11 cellular contexts compared by ENCODE assay signal in genomic region chr5:80187274-80187673, GRCh38.
A peak's percentile ranks its signal among the peaks of the same experiment; 100 is the strongest.
DNase-seq lines count a peak whose midpoint lies in the region; ATAC-seq and TF ChIP-seq lines count a peak whose summit lies in the region.
"Had no signal": no experiment of that assay in that cellular context is flagged by ENCODE, and none has a peak within 500 bp of the region (broad histone marks: within the 10 kb centered on the region; RNA-seq: fewer than 3 reads in every experiment).

No MANE protein-coding gene starts in this region.

- H3K36me3 Mint-ChIP-seq in activated T-cell treated with anti-CD3 and anti-CD28 coated beads, Interleukin-2, amount 50 U/mL, for 24 hours (ENCODE audit: low read depth), result peaks cover 12% of the 10 kb centered on the region
- H3K36me3 Mint-ChIP-seq in endothelial cell (ENCODE audit: low read depth, unreplicated experiment), result peaks cover 14% of the 10 kb centered on the region
- H3K36me3 Mint-ChIP-seq in stimulated activated memory B cell treated with anti-CD40 and anti-IgM and Interleukin-4, amounts not matched to agents 10 μg/mL and 1 μg/mL and 100 μg/mL, for 72 hours, result peaks cover 12% of the 10 kb centered on the region
- H3K36me3 Mint-ChIP-seq: immature natural killer cell had no signal

- TF ChIP-seq CTCF in endothelial cell (IDR thresholded peaks at IDR 0.05; ENCODE audit: unreplicated experiment), result no peak

- H3K9me3 Mint-ChIP-seq in activated T-cell treated with anti-CD3 and anti-CD28 coated beads, Interleukin-2, amount 50 U/mL, for 24 hours, result no peaks in the 10 kb centered on the region
- H3K9me3 Mint-ChIP-seq in endothelial cell (ENCODE audit: unreplicated experiment), result no peaks in the 10 kb centered on the region
- no peaks in the 10 kb centered on the region for H3K9me3 Mint-ChIP-seq in stimulated activated memory B cell treated with anti-CD40 and anti-IgM and Interleukin-4, amounts not matched to agents 10 μg/mL and 1 μg/mL and 100 μg/mL, for 72 hours
- H3K9me3 Mint-ChIP-seq: immature natural killer cell had no signal

- peaks cover 86% of the 10 kb centered on the region for H3K4me1 Mint-ChIP-seq in activated T-cell treated with anti-CD3 and anti-CD28 coated beads, Interleukin-2, amount 50 U/mL, for 24 hours (ENCODE audit: low read depth)
- peaks cover 47% of the 10 kb centered on the region for H3K4me1 Mint-ChIP-seq in endothelial cell (ENCODE audit: unreplicated experiment)
- peaks cover 53% of the 10 kb centered on the region for H3K4me1 Mint-ChIP-seq in stimulated activated memory B cell treated with anti-CD40 and anti-IgM and Interleukin-4, amounts not matched to agents 10 μg/mL and 1 μg/mL and 100 μg/mL, for 72 hours

- H3K27ac Mint-ChIP-seq in activated T-cell treated with anti-CD3 and anti-CD28 coated beads, Interleukin-2, amount 50 U/mL, for 24 hours, result peak overlapping the region; percentile 95
- peak overlapping the region; percentile 8 for H3K27ac Mint-ChIP-seq in endothelial cell (ENCODE audit: unreplicated experiment)
- no peak overlapping the region for H3K27ac Mint-ChIP-seq in stimulated activated memory B cell treated with anti-CD40 and anti-IgM and Interleukin-4, amounts not matched to agents 10 μg/mL and 1 μg/mL and 100 μg/mL, for 72 hours
- H3K27ac Mint-ChIP-seq: immature natural killer cell had no signal

- ATAC-seq in GM21717 (IDR thresholded peaks at IDR 0.05; ENCODE audit: unreplicated experiment) (no peak), HG03565 (IDR thresholded peaks at IDR 0.05; ENCODE audit: unreplicated experiment) (no peak)
- ATAC-seq in stimulated activated memory B cell treated with anti-CD40 and anti-IgM and Interleukin-4, amounts not matched to agents 10 μg/mL and 1 μg/mL and 100 μg/mL, for 72 hours, result no peak
- ATAC-seq: pancreas had no signal

- H3K27ac ChIP-seq in substantia nigra (ENCODE audit: low read depth, low read length, poor library complexity, severe bottlenecking), result peak overlapping the region; percentile 45

- no peaks in the 10 kb centered on the region for H3K27me3 Mint-ChIP-seq in activated T-cell treated with anti-CD3 and anti-CD28 coated beads, Interleukin-2, amount 50 U/mL, for 24 hours
- peaks cover 8% of the 10 kb centered on the region for H3K27me3 Mint-ChIP-seq in endothelial cell (ENCODE audit: unreplicated experiment)
- no peaks in the 10 kb centered on the region for H3K27me3 Mint-ChIP-seq in stimulated activated memory B cell treated with anti-CD40 and anti-IgM and Interleukin-4, amounts not matched to agents 10 μg/mL and 1 μg/mL and 100 μg/mL, for 72 hours

- peak overlapping the region; percentile 38 for H3K4me3 Mint-ChIP-seq in activated T-cell treated with anti-CD3 and anti-CD28 coated beads, Interleukin-2, amount 50 U/mL, for 24 hours
- H3K4me3 Mint-ChIP-seq in endothelial cell (ENCODE audit: unreplicated experiment), result no peak overlapping the region
- no peak overlapping the region for H3K4me3 Mint-ChIP-seq in stimulated activated memory B cell treated with anti-CD40 and anti-IgM and Interleukin-4, amounts not matched to agents 10 μg/mL and 1 μg/mL and 100 μg/mL, for 72 hours

- no peak for DNase-seq in activated T-cell treated with anti-CD3 and anti-CD28 coated beads, Interleukin-2, amount 50 U/mL, for 24 hours
- DNase-seq in activated T-cell treated with anti-CD3 and anti-CD28 coated beads, Interleukin-2, amount 50 U/mL, for 48 hours, result no peak
- peak; percentile 19 for DNase-seq in OCI-M1 (lab: John Stamatoyannopoulos, UW)
- DNase-seq in endothelial cell (ENCODE audit: low spot score), result no peak
- no peak for DNase-seq in substantia nigra (lab: John Stamatoyannopoulos, UW)
- DNase-seq: immature natural killer cell, NCI-H1048, pancreas had no signal
